1 cellular context compared by ENCODE assay signal in genomic region chr6:150403458-150404245, GRCh38.
TF ChIP-seq lines count a peak whose summit lies in the region.

No MANE protein-coding gene starts in this region.

TF ChIP-seq in HEK293, 187 proteins besides CTCF, POLR2A, EP300 and RAD21 (continued from another document and continues in another):
- TF ChIP-seq, protein P1, sequence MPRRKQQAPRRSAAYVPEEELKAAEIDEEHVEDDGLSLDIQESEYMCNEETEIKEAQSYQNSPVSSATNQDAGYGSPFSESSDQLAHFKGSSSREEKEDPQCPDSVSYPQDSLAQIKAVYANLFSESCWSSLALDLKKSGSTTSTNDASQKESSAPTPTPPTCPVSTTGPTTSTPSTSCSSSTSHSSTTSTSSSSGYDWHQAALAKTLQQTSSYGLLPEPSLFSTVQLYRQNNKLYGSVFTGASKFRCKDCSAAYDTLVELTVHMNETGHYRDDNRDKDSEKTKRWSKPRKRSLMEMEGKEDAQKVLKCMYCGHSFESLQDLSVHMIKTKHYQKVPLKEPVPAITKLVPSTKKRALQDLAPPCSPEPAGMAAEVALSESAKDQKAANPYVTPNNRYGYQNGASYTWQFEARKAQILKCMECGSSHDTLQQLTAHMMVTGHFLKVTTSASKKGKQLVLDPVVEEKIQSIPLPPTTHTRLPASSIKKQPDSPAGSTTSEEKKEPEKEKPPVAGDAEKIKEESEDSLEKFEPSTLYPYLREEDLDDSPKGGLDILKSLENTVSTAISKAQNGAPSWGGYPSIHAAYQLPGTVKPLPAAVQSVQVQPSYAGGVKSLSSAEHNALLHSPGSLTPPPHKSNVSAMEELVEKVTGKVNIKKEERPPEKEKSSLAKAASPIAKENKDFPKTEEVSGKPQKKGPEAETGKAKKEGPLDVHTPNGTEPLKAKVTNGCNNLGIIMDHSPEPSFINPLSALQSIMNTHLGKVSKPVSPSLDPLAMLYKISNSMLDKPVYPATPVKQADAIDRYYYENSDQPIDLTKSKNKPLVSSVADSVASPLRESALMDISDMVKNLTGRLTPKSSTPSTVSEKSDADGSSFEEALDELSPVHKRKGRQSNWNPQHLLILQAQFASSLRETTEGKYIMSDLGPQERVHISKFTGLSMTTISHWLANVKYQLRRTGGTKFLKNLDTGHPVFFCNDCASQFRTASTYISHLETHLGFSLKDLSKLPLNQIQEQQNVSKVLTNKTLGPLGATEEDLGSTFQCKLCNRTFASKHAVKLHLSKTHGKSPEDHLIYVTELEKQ (tag by site-specific recombination; IDR thresholded peaks at IDR 0.05; ENCODE audit: borderline replicate concordance), result peak; percentile 93
- TF ChIP-seq ZNF488 (tag by site-specific recombination; IDR thresholded peaks at IDR 0.05) (no peak), FEZF1 (tag by site-specific recombination; IDR thresholded peaks at IDR 0.05) (peak; percentile 90), ATF2 (tag by site-specific recombination; IDR thresholded peaks at IDR 0.05; ENCODE audit: low read depth) (peak; percentile 83), ZNF169 (tag by site-specific recombination; IDR thresholded peaks at IDR 0.05) (no peak), ZNF2 (tag by site-specific recombination; IDR thresholded peaks at IDR 0.05) (peak; percentile 85), ZFP3 (tag by site-specific recombination; IDR thresholded peaks at IDR 0.05; ENCODE audit: low read depth) (no peak), ZNF560 (tag by site-specific recombination; IDR thresholded peaks at IDR 0.05; ENCODE audit: borderline replicate concordance) (no peak), ZBTB10 (tag by site-specific recombination; IDR thresholded peaks at IDR 0.05) (no peak), ZNF335 (tag by site-specific recombination; conservative IDR thresholded peaks at IDR 0.05) (peak; percentile 62), SCRT2 (tag by site-specific recombination; IDR thresholded peaks at IDR 0.05) (peak; percentile 63), EGR2 (tag by site-specific recombination; IDR thresholded peaks at IDR 0.05; ENCODE audit: low read depth) (no peak), KLF17 (tag by site-specific recombination; IDR thresholded peaks at IDR 0.05) (0 out of 2 replicates have a peak, but pooled peaks have one; percentile 56), ZNF19 (tag by site-specific recombination; IDR thresholded peaks at IDR 0.05; ENCODE audit: low read depth) (no peak), ZNF10 (tag by site-specific recombination; IDR thresholded peaks at IDR 0.05) (0 out of 2 replicates have a peak, but pooled peaks have one; percentile 43), ZBTB48 (tag by site-specific recombination; IDR thresholded peaks at IDR 0.05) (peak; percentile 80), ZNF518A (tag by site-specific recombination; conservative IDR thresholded peaks at IDR 0.05; ENCODE audit: low read depth) (peak; percentile 57; the same call in 1 of the 2 replicates), OSR2 (tag by site-specific recombination; IDR thresholded peaks at IDR 0.05) (peak; percentile 100), ZNF398 (tag by site-specific recombination; IDR thresholded peaks at IDR 0.05) (peak; percentile 84), ZNF292 (tag by site-specific recombination; IDR thresholded peaks at IDR 0.05; ENCODE audit: borderline replicate concordance, low read depth) (no peak), ZNF610 (tag by site-specific recombination; IDR thresholded peaks at IDR 0.05; ENCODE audit: borderline replicate concordance) (peak; percentile 35; the same call in 1 of the 2 replicates), ZBTB8A (tag by site-specific recombination; IDR thresholded peaks at IDR 0.05) (peak; percentile 72), ZBTB21 (tag by site-specific recombination; IDR thresholded peaks at IDR 0.05) (peak; percentile 82), HOXA7 (CRISPR knock-in tag; IDR thresholded peaks at IDR 0.05; ENCODE audit: borderline replicate concordance) (no peak), ZNF214 (tag by site-specific recombination; IDR thresholded peaks at IDR 0.05; ENCODE audit: borderline replicate concordance) (no peak), KLF8 (tag by site-specific recombination; IDR thresholded peaks at IDR 0.05) (peak; percentile 66), ZNF391 (tag by site-specific recombination; IDR thresholded peaks at IDR 0.05; ENCODE audit: borderline replicate concordance, low read depth) (peak; percentile 88; the same call in 1 of the 2 replicates)
- TF ChIP-seq, protein P2, sequence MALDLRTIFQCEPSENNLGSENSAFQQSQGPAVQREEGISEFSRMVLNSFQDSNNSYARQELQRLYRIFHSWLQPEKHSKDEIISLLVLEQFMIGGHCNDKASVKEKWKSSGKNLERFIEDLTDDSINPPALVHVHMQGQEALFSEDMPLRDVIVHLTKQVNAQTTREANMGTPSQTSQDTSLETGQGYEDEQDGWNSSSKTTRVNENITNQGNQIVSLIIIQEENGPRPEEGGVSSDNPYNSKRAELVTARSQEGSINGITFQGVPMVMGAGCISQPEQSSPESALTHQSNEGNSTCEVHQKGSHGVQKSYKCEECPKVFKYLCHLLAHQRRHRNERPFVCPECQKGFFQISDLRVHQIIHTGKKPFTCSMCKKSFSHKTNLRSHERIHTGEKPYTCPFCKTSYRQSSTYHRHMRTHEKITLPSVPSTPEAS (tag by site-specific recombination; IDR thresholded peaks at IDR 0.05), result no peak
- TF ChIP-seq, protein P3, sequence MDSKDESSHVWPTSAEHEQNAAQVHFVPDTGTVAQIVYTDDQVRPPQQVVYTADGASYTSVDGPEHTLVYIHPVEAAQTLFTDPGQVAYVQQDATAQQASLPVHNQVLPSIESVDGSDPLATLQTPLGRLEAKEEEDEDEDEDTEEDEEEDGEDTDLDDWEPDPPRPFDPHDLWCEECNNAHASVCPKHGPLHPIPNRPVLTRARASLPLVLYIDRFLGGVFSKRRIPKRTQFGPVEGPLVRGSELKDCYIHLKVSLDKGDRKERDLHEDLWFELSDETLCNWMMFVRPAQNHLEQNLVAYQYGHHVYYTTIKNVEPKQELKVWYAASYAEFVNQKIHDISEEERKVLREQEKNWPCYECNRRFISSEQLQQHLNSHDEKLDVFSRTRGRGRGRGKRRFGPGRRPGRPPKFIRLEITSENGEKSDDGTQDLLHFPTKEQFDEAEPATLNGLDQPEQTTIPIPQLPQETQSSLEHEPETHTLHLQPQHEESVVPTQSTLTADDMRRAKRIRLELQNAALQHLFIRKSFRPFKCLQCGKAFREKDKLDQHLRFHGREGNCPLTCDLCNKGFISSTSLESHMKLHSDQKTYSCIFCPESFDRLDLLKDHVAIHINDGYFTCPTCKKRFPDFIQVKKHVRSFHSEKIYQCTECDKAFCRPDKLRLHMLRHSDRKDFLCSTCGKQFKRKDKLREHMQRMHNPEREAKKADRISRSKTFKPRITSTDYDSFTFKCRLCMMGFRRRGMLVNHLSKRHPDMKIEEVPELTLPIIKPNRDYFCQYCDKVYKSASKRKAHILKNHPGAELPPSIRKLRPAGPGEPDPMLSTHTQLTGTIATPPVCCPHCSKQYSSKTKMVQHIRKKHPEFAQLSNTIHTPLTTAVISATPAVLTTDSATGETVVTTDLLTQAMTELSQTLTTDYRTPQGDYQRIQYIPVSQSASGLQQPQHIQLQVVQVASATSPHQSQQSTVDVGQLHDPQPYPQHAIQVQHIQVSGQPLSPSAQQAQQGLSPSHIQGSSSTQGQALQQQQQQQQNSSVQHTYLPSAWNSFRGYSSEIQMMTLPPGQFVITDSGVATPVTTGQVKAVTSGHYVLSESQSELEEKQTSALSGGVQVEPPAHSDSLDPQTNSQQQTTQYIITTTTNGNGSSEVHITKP (tag by site-specific recombination; IDR thresholded peaks at IDR 0.05), result peak; percentile 87
